Comparison of ENCODE assay signal across 29 cellular contexts in the genomic region with DNA sequence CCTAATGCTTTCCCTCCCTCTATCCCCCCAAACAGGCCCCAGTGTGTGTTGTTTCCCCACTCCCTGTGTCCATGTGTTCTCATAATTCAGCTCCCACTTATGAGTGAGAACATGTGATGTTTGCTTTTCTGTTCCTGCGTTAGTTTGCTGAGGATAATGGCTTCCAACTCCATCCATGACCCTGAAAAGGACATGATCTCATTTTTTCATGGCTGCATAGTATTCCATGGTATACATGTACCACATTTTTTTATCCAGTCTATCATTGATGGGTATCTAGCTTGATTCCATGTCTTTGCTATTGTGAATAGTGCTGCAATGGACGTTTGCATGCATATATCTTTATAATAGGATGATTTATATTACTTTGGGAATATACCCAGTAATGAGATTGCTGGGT. TPM values are rescaled to one million over a fixed set of nuclear protein-coding genes. Genes with fewer than 3 reads are reported as not detected.
DNase-seq lines count a peak whose midpoint lies in the region; ATAC-seq, FAIRE-seq and TF ChIP-seq lines count a peak whose summit lies in the region.
"Had no signal": no experiment of that assay in that cellular context is flagged by ENCODE, and none has a peak within 500 bp of the region (broad histone marks: within the 10 kb centered on the region; RNA-seq: fewer than 3 reads in every experiment).

No MANE protein-coding gene starts in this region.

- ATAC-seq in GM12878, result no peak
- ATAC-seq in HG03097 (IDR thresholded peaks at IDR 0.05; ENCODE audit: low FRiP score, unreplicated experiment), result no peak

- TF ChIP-seq CTCF in GM12878 (IDR thresholded peaks at IDR 0.05 in 2 of 3, conservative IDR thresholded peaks at IDR 0.05 in 1 of 3; ENCODE audit: control insufficient read depth in 2 of 3, extremely low read depth in 1 of 3, insufficient read depth in 1 of 3, low read depth in 3 of 3, low read length in 3 of 3) (no peak), endothelial cell of umbilical vein (IDR thresholded peaks at IDR 0.05; ENCODE audit: extremely low read depth in 1 of 2, insufficient read depth in 1 of 2, low read depth in 1 of 2, low read length in 2 of 2) (no peak), Peyer's patch (IDR thresholded peaks at IDR 0.05) (no peak)

- POLR2A ChIA-PET in GM12878 (lab: Charles Lee), result no interaction called here
- POLR2A ChIA-PET in endothelial cell of umbilical vein (lab: Charles Lee), result no interaction called here

- no peaks in the 10 kb centered on the region for H3K27me3 ChIP-seq in GM12878 (replicated peaks in 1 of 2; ENCODE audit: control insufficient read depth in 2 of 2, insufficient read depth in 2 of 2, low read length in 1 of 2)
- H3K27me3 ChIP-seq in endothelial cell of umbilical vein (ENCODE audit: control insufficient read depth in 2 of 2, insufficient read depth in 2 of 2, low read length in 2 of 2), result no peaks in the 10 kb centered on the region
- no peaks in the 10 kb centered on the region for H3K27me3 ChIP-seq in Peyer's patch
- H3K27me3 ChIP-seq: BLaER1 had no signal

- H3K4me2 ChIP-seq in GM12878 (ENCODE audit: control insufficient read depth, insufficient read depth) (no peak overlapping the region), endothelial cell of umbilical vein (ENCODE audit: insufficient read depth, low read length) (no peak overlapping the region)
- H3K4me2 ChIP-seq: BLaER1 had no signal

- H3K4me1 ChIP-seq in GM12878 (ENCODE audit: control insufficient read depth, insufficient read depth, low read length) (no peaks in the 10 kb centered on the region), endothelial cell of umbilical vein (ENCODE audit: control insufficient read depth, extremely low read depth, insufficient read depth, low read length) (no peaks in the 10 kb centered on the region), Peyer's patch (no peaks in the 10 kb centered on the region)
- H3K4me1 ChIP-seq: BE2C, BLaER1 had no signal

- TF ChIP-seq POLR2A in GM12878 (IDR thresholded peaks at IDR 0.05; ENCODE audit: low read depth, low read length), result no peak
- TF ChIP-seq POLR2A in endothelial cell of umbilical vein (IDR thresholded peaks at IDR 0.05; ENCODE audit: low read depth, low read length), result no peak
- TF ChIP-seq POLR2A in Peyer's patch (IDR thresholded peaks at IDR 0.05), result no peak

- SMC1A ChIA-PET in GM12878 (lab: Charles Lee; ENCODE audit: uncharacterized antibody, unreplicated experiment), result no interaction called here

- CTCF ChIA-PET in GM12878 (lab: Yijun Ruan, JAX) (no interaction called here), endothelial cell of umbilical vein (lab: Charles Lee) (no interaction called here)

- H4K20me1 ChIP-seq in GM12878 (ENCODE audit: control insufficient read depth, insufficient read depth), result no peaks in the 10 kb centered on the region
- no peaks in the 10 kb centered on the region for H4K20me1 ChIP-seq in endothelial cell of umbilical vein (replicated peaks; ENCODE audit: control insufficient read depth, extremely low read depth, insufficient read depth, low read length)
- H4K20me1 ChIP-seq: BLaER1 had no signal

- no peaks in the 10 kb centered on the region for H3K9me1 ChIP-seq in endothelial cell of umbilical vein (replicated peaks; ENCODE audit: control insufficient read depth, extremely low read depth, insufficient read depth, low read length)

- no peak overlapping the region for H3K27ac ChIP-seq in GM12878 (ENCODE audit: control insufficient read depth, insufficient read depth)
- H3K27ac ChIP-seq in endothelial cell of umbilical vein (ENCODE audit: insufficient read depth, low read depth, low read length), result no peak overlapping the region
- H3K27ac ChIP-seq in Peyer's patch, result no peak overlapping the region
- H3K27ac ChIP-seq: BLaER1 had no signal

- no peaks in the 10 kb centered on the region for H3K36me3 ChIP-seq in GM12878 (ENCODE audit: control insufficient read depth in 2 of 2, insufficient read depth in 2 of 2, low read length in 1 of 2)
- no peaks in the 10 kb centered on the region for H3K36me3 ChIP-seq in endothelial cell of umbilical vein (ENCODE audit: control insufficient read depth in 2 of 2, extremely low read depth in 1 of 2, insufficient read depth in 2 of 2, low read length in 2 of 2)
- H3K36me3 ChIP-seq in Peyer's patch, result no peaks in the 10 kb centered on the region
- H3K36me3 ChIP-seq: BE2C, BLaER1 had no signal

- no peak for DNase-seq in GM12878 (ENCODE audit: low read depth, low spot score)
- DNase-seq in endothelial cell of umbilical vein (ENCODE audit: low read depth, low spot score), result no peak
- DNase-seq in Peyer's patch, result no peak
- no peak for DNase-seq in NK-92 (lab: John Stamatoyannopoulos, UW; ENCODE audit: unreplicated experiment)
- DNase-seq: 8988T; ACHN; BE2C; C1 segment of cervical spinal cord; CD4-positive, alpha-beta memory T cell; CD4-positive, CD25-positive, alpha-beta regulatory T cell; CD8-positive, alpha-beta memory T cell; COR-L47; DMS 273 treated with DMSO at 0.1 percent for 48 hours; DMS153; DMS53; DMS79; DND-41; EL; GDM1 had no signal

- TF ChIP-seq RAD21 in GM12878 (IDR thresholded peaks at IDR 0.05; ENCODE audit: insufficient read depth, low read depth, low read length), result no peak

- dilution Hi-C loops in endothelial cell of umbilical vein (cut with MboI; ENCODE audit: extremely low pct_ligation_motif_present, low sequenced_read_pairs), result no loop called here

- 11% methylated on average over 2 of the region's 2 CpGs for WGBS in GM12878 (ENCODE audit: insufficient coverage, insufficient replicate concordance, low lambda C conversion rate, missing lambda C conversion rate)

- H3K4me3 ChIP-seq in GM12878 (no peak overlapping the region), endothelial cell of umbilical vein (replicated peaks in 1 of 3; ENCODE audit: insufficient read depth in 1 of 3, low read depth in 1 of 3, low read length in 3 of 3) (no peak overlapping the region), Peyer's patch (no peak overlapping the region)
- H3K4me3 ChIP-seq: BLaER1 had no signal

- no peaks in the 10 kb centered on the region for H3K9me3 ChIP-seq in GM12878 (replicated peaks; ENCODE audit: control insufficient read depth, insufficient read depth, low read length)
- H3K9me3 ChIP-seq in endothelial cell of umbilical vein (replicated peaks; ENCODE audit: control insufficient read depth, insufficient read depth, low read length), result no peaks in the 10 kb centered on the region
- no peaks in the 10 kb centered on the region for H3K9me3 ChIP-seq in Peyer's patch
- H3K9me3 ChIP-seq: BE2C had no signal

- intact Hi-C loops in GM12878 (cut with micrococcal nuclease; ENCODE audit: unreplicated experiment) (no loop called here), endothelial cell of umbilical vein (cut with micrococcal nuclease) (no loop called here)

- peak; percentile 23 for FAIRE-seq in GM12878 (lab: Jason Lieb, UNC)
- peak; percentile 33 for FAIRE-seq in endothelial cell of umbilical vein (lab: Jason Lieb, UNC)
- FAIRE-seq: A204.1, GM12891, GM19239 had no signal

- in situ Hi-C loops in GM12878 (cut with MboI), result no loop called here

- H3K9ac ChIP-seq in GM12878 (ENCODE audit: control insufficient read depth, insufficient read depth, low read length), result no peak overlapping the region
- H3K9ac ChIP-seq in endothelial cell of umbilical vein (replicated peaks; ENCODE audit: extremely low read depth, insufficient read depth, low read length), result no peak overlapping the region
- H3K9ac ChIP-seq: BLaER1 had no signal

- H2AFZ ChIP-seq in GM12878 (ENCODE audit: control insufficient read depth, low read depth, low read length), result no peak overlapping the region
- no peak overlapping the region for H2AFZ ChIP-seq in endothelial cell of umbilical vein (ENCODE audit: low read depth, low read length)

- BruUV-seq in GM12878 (replicated peaks; lab: Mats Ljungman, UMichigan) (no TSS peak), endothelial cell of umbilical vein (replicated peaks; lab: Mats Ljungman, UMichigan) (no TSS peak)

- H3K79me2 ChIP-seq in GM12878 (ENCODE audit: control insufficient read depth, insufficient read depth, low read length) (no peaks in the 10 kb centered on the region), endothelial cell of umbilical vein (ENCODE audit: control insufficient read depth, insufficient read depth, low read length) (no peaks in the 10 kb centered on the region)

- no peak for TF ChIP-seq EP300 in GM12878 (IDR thresholded peaks at IDR 0.05; ENCODE audit: borderline replicate concordance in 1 of 2, control insufficient read depth in 1 of 2, low read depth in 2 of 2, low read length in 2 of 2)

- RAD21 ChIA-PET in GM12878 (lab: Charles Lee; ENCODE audit: unreplicated experiment), result no interaction called here

TF ChIP-seq in GM12878, 131 proteins besides CTCF, POLR2A, EP300 and RAD21 (continues in another document):
- TF ChIP-seq FOXM1 (IDR thresholded peaks at IDR 0.05; ENCODE audit: low read depth, low read length), result no peak
- TF ChIP-seq CBFB (IDR thresholded peaks at IDR 0.05; ENCODE audit: low read depth), result no peak

TF ChIP-seq in endothelial cell of umbilical vein, 7 proteins besides CTCF, POLR2A, EP300 and RAD21 (continues in another document):
- TF ChIP-seq EZH2 (IDR thresholded peaks at IDR 0.05; ENCODE audit: borderline replicate concordance, low read depth, low read length, severe bottlenecking), result no peak

RNA-seq across cellular contexts. Expression of a gene that starts 8.7 kb away (rescaled TPM):
- not detected in 2 replicates for total RNA-seq in GM12878 (2013; cell fraction: nucleolus; rRNA removed)
- total RNA-seq in GM12878 (2014; rRNA removed) (not detected in 2 replicates), GM12878 (2014; rRNA removed; fragmentation: Illumina TruSeq; extraction: Trizol) (not detected in 2 replicates), GM12878 (2021) (not detected in 2 replicates), endothelial cell of umbilical vein (not detected in 2 replicates), Peyer's patch (not detected)
- not detected for polyA plus RNA-seq in GM12878 (2011; ENCODE audit: low read depth)
- polyA plus RNA-seq in GM12878 (2011; rRNA removed) (not detected in 2 replicates), GM12878 (2014; fragmentation: Illumina TruSeq; extraction: Trizol) (not detected in 2 replicates), GM12878 (2014; fragmentation: Nextera tagmentation; extraction: Ambion mirVana) (not detected), GM12878 (2014; rRNA removed) (not detected in 2 replicates), GM12878 (2016; fragmentation: Nextera tagmentation; extraction: Ambion mirVana) (not detected), endothelial cell of umbilical vein (not detected in 2 replicates)
- not detected in 2 replicates for polyA plus RNA-seq in GM12878 (2011; cell fraction: cytosol; rRNA removed)
- not detected in 2 replicates for polyA plus RNA-seq in GM12878 (2011; cell fraction: nucleus; rRNA removed)
- polyA plus RNA-seq in GM12878 (2012), result not detected in 2 replicates
- not detected in 2 replicates for polyA minus RNA-seq in GM12878 (2011; rRNA and poly(A)+ RNA removed)
- not detected in 2 replicates for polyA minus RNA-seq in GM12878 (2011; cell fraction: cytosol; rRNA and poly(A)+ RNA removed)
- polyA minus RNA-seq in GM12878 (2011; cell fraction: nucleus; rRNA and poly(A)+ RNA removed), result not detected in 2 replicates
- polyA plus RNA-seq in endothelial cell of umbilical vein (2011; cell fraction: cytosol; rRNA removed), result not detected in 2 replicates
- not detected in 2 replicates for polyA plus RNA-seq in endothelial cell of umbilical vein (2011; cell fraction: nucleus; rRNA removed)
- polyA plus RNA-seq in endothelial cell of umbilical vein (2012), result not detected in 2 replicates
- polyA minus RNA-seq in endothelial cell of umbilical vein, result not detected in 2 replicates
- polyA minus RNA-seq in endothelial cell of umbilical vein (2011; cell fraction: cytosol; rRNA and poly(A)+ RNA removed), result not detected
- polyA minus RNA-seq in endothelial cell of umbilical vein (2011; cell fraction: nucleus; rRNA and poly(A)+ RNA removed), result not detected in 2 replicates
- total RNA-seq: A673; CD4-positive, alpha-beta memory T cell; CD4-positive, CD25-positive, alpha-beta regulatory T cell; CD8-positive, alpha-beta memory T cell; Daoy; G401 had no signal
- polyA plus RNA-seq: AG04450; CD14-positive monocyte; CD4-positive, alpha-beta memory T cell; CD4-positive, CD25-positive, alpha-beta regulatory T cell; CD8-positive, alpha-beta memory T cell had no signal
